ENCODE assay signal across 10 cellular contexts in genomic region chrX:110671068-110671803, GRCh38.
DNase-seq lines count a peak whose midpoint lies in the region; ATAC-seq and TF ChIP-seq lines count a peak whose summit lies in the region.
"Had no signal": no experiment of that assay in that cellular context is flagged by ENCODE, and none has a peak within 500 bp of the region (broad histone marks: within the 10 kb centered on the region; RNA-seq: fewer than 3 reads in every experiment).

No MANE protein-coding gene starts in this region.

- no peaks in the 10 kb centered on the region for H3K9me3 ChIP-seq in ovary

- H3K27ac ChIP-seq in ovary: no peak overlapping the region
- no peak overlapping the region for H3K27ac ChIP-seq in caudate nucleus (ENCODE audit: low read depth, low read length)
- H3K27ac ChIP-seq: parathyroid adenoma had no signal

- no peaks in the 10 kb centered on the region for H3K36me3 Mint-ChIP-seq in stimulated activated naive B cell treated with anti-CD40 and anti-IgM and Interleukin-4, amounts not matched to agents 10 μg/mL and 1 μg/mL and 100 μg/mL, for 72 hours

- intact Hi-C loops in ovary (cut with DNase I): no loop called here

- peaks cover 1 to 11% of the 10 kb centered on the region in 2 donors for H3K9me3 Mint-ChIP-seq in stimulated activated naive B cell treated with anti-CD40 and anti-IgM and Interleukin-4, amounts not matched to agents 10 μg/mL and 1 μg/mL and 100 μg/mL, for 72 hours

- H3K4me1 ChIP-seq in ovary (ENCODE audit: insufficient read depth): no peaks in the 10 kb centered on the region
- H3K4me1 ChIP-seq: parathyroid adenoma had no signal

- no peaks in the 10 kb centered on the region for H3K36me3 ChIP-seq in ovary

- TF ChIP-seq POLR2A in ovary (IDR thresholded peaks at IDR 0.05): no peak

- no peak for TF ChIP-seq EP300 in ovary (IDR thresholded peaks at IDR 0.05)

- no peak overlapping the region for H3K4me3 Mint-ChIP-seq in stimulated activated naive B cell treated with anti-CD40 and anti-IgM and Interleukin-4, amounts not matched to agents 10 μg/mL and 1 μg/mL and 100 μg/mL, for 72 hours

- no peak overlapping the region for H3K27ac Mint-ChIP-seq in stimulated activated naive B cell treated with anti-CD40 and anti-IgM and Interleukin-4, amounts not matched to agents 10 μg/mL and 1 μg/mL and 100 μg/mL, for 72 hours

- no peaks in the 10 kb centered on the region for H3K27me3 ChIP-seq in ovary

- H3K4me3 ChIP-seq in ovary: no peak overlapping the region

- peak; percentile 26 for DNase-seq in NOMO-1 treated with DMSO at 0.1 percent for 48 hours (lab: John Stamatoyannopoulos, UW; ENCODE audit: unreplicated experiment)
- no peak for DNase-seq in NOMO-1 treated with dmso at 0.1 percent for 144 hours (lab: John Stamatoyannopoulos, UW; ENCODE audit: unreplicated experiment)
- DNase-seq in M059J (ENCODE audit: low read depth): peak; percentile 87
- DNase-seq in stimulated activated naive B cell treated with anti-CD40 and anti-IgM and Interleukin-4, amounts not matched to agents 10 μg/mL and 1 μg/mL and 100 μg/mL, for 72 hours: peak; percentile 0
- DNase-seq in G401 (ENCODE audit: low spot score): no peak
- DNase-seq in ovary: no peak
- no peak for DNase-seq in caudate nucleus (lab: John Stamatoyannopoulos, UW)
- DNase-seq: 8988T had no signal

- peaks cover 0 to 12% of the 10 kb centered on the region in 2 donors for H3K4me1 Mint-ChIP-seq in stimulated activated naive B cell treated with anti-CD40 and anti-IgM and Interleukin-4, amounts not matched to agents 10 μg/mL and 1 μg/mL and 100 μg/mL, for 72 hours

- 64 to 68% (median 65%) methylated on average over 3 of the region's 3 CpGs for WGBS in ovary, 3 donors

- TF ChIP-seq CTCF in ovary (IDR thresholded peaks at IDR 0.05): no peak

- peaks cover 0 to 3% of the 10 kb centered on the region in 2 donors for H3K27me3 Mint-ChIP-seq in stimulated activated naive B cell treated with anti-CD40 and anti-IgM and Interleukin-4, amounts not matched to agents 10 μg/mL and 1 μg/mL and 100 μg/mL, for 72 hours

- in situ Hi-C loops in G401 (cut with HindIII; ENCODE audit: low sequenced_read_pairs): no loop called here

- ATAC-seq in HG02885 (IDR thresholded peaks at IDR 0.05; ENCODE audit: poor library complexity, unreplicated experiment): peak; percentile 97
- peak; percentile 76 to 83 for ATAC-seq in stimulated activated naive B cell treated with anti-CD40 and anti-IgM and Interleukin-4, amounts not matched to agents 10 μg/mL and 1 μg/mL and 100 μg/mL, for 72 hours (replicated peaks)

Comparison
In these comparisons a context has a peak if more than half of its experiments do, and no peak if none do; other contexts are left out.
1. DNase-seq: peak in NOMO-1 treated with DMSO at 0.1 percent for 48 hours (single experiment), M059J (single experiment) and stimulated activated naive B cell treated with anti-CD40 and anti-IgM and Interleukin-4, amounts not matched to agents 10 μg/mL and 1 μg/mL and 100 μg/mL, for 72 hours (single experiment); none in NOMO-1 treated with dmso at 0.1 percent for 144 hours (single experiment), G401 (single experiment), ovary (0 of 5) and caudate nucleus (0 of 61).